ENCODE assay signal across 26 cellular contexts in the genomic region with DNA sequence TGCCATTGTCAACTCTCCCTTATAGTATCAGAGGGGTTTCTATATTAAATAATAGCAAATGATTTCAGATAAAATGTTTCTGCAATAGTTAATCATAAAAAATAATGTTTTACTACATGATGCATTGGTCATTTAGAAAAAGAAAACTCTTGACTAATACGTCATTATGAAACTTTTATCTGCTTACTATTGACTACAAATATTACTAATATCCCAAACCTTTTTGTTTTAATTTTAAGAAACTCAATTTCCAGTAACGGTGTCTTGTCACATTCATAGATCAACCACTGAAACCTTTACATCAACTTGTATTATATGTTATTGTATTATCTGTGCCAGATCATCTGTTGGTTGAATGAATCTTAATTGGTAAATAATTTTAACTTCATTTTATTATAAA.
"Had no signal": no experiment of that assay in that cellular context is flagged by ENCODE, and none has a peak within 500 bp of the region (broad histone marks: within the 10 kb centered on the region; RNA-seq: fewer than 3 reads in every experiment).

No MANE protein-coding gene starts in this region.

- ATAC-seq: naive thymus-derived CD4-positive, alpha-beta T cell; natural killer cell; psoas muscle; right cardiac atrium; sciatic nerve; stimulated activated memory B cell treated with anti-CD40 and anti-IgM and Interleukin-4, amounts not matched to agents 10 μg/mL and 1 μg/mL and 100 μg/mL, for 72 hours; stimulated activated naive CD8-positive, alpha-beta T cell treated with anti-CD3 and anti-CD28 coated beads, Interleukin-15, amount 100 ng/mL, for 72 hours; stimulated activated naive CD8-positive, alpha-beta T cell treated with anti-CD3 and anti-CD28 coated beads, Interleukin-15, Interleukin-2, amounts not matched to agents 100 U/mL and 50 U/mL, for 24 hours; upper lobe of right lung had no signal

- H3K4me2 ChIP-seq: neural progenitor cell had no signal

- H3K27ac ChIP-seq: neural progenitor cell, ovary, parathyroid adenoma, psoas muscle, skin epidermis, suprapubic skin, testis, tibial artery, transverse colon, upper lobe of right lung, uterus had no signal

- DNase-seq: naive thymus-derived CD4-positive, alpha-beta T cell; natural killer cell; occipital lobe; ovary; posterior cingulate gyrus; psoas muscle; right cardiac atrium; stimulated activated CD4-positive, alpha-beta T cell treated with anti-CD3 and anti-CD28 coated beads, Interleukin-15, amount 100 ng/mL, for 24 hours; stimulated activated CD4-positive, alpha-beta T cell treated with anti-CD3 and anti-CD28 coated beads, Interleukin-4, amount 100 ng/mL, for 1 hour; stimulated activated CD4-positive, alpha-beta T cell treated with anti-CD3 and anti-CD28 coated beads, Interleukin-4, amount 100 ng/mL, for 4 hours; stimulated activated CD8-positive, alpha-beta memory T cell treated with anti-CD3 and anti-CD28 coated beads, Interleukin-4, amount 100 ng/mL, for 48 hours; stimulated activated naive CD4-positive, alpha-beta T cell; stimulated activated naive CD8-positive, alpha-beta T cell treated with anti-CD3 and anti-CD28 coated beads, Interleukin-15, amount 100 ng/mL, for 72 hours; stimulated activated naive CD8-positive, alpha-beta T cell treated with anti-CD3 and anti-CD28 coated beads, Interleukin-15, Interleukin-2, amounts not matched to agents 100 U/mL and 50 U/mL, for 24 hours; substantia nigra; testis; tibial artery; transverse colon; upper lobe of right lung; uterus had no signal

- H3K9me3 ChIP-seq: ovary, psoas muscle, suprapubic skin, testis, upper lobe of right lung, uterus had no signal

- H3K4me3 ChIP-seq: neural progenitor cell, ovary, psoas muscle, skin epidermis, suprapubic skin, testis, tibial artery, transverse colon, upper lobe of right lung, uterus had no signal

- H3K4me1 ChIP-seq: neural progenitor cell, parathyroid adenoma, psoas muscle, suprapubic skin, testis, tibial artery, transverse colon, upper lobe of right lung, uterus had no signal

- H3K79me2 ChIP-seq: parathyroid adenoma had no signal

- H3K36me3 ChIP-seq: neural progenitor cell, ovary, suprapubic skin, tibial artery, transverse colon, upper lobe of right lung, uterus had no signal

- H2AFZ ChIP-seq: neural progenitor cell, parathyroid adenoma had no signal

- H3K27me3 ChIP-seq: neural progenitor cell, ovary, suprapubic skin, testis, tibial artery, transverse colon, upper lobe of right lung, uterus had no signal

- H3K9ac ChIP-seq: neural progenitor cell, parathyroid adenoma had no signal
